23 cellular contexts compared by ENCODE assay signal in the genomic region with DNA sequence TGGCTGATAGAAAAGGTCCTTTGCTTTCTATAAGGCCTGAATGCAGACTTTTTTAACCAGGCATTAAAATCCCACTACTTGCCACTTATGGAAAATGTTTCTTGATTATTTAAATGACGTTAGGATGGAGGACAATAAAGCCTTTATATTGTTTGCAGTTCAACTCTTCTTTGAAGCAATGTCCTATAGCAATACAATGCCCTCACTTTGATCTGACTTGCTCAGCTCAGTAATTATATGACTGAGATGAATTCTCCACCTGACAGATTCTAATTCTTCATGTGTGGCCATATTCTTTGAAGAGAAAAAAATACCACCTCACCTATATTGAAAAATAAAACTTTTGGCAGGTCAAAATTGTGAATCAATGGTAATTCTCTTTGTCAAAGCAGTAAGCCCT.
DNase-seq lines count a peak whose midpoint lies in the region; ATAC-seq and TF ChIP-seq lines count a peak whose summit lies in the region.
"Had no signal": no experiment of that assay in that cellular context is flagged by ENCODE, and none has a peak within 500 bp of the region (broad histone marks: within the 10 kb centered on the region; RNA-seq: fewer than 3 reads in every experiment).

No MANE protein-coding gene starts in this region.

- H3K4me2 ChIP-seq in mesendoderm (ENCODE audit: low read length) = no peak overlapping the region

- no peak overlapping the region for H3K27ac ChIP-seq in mesendoderm (ENCODE audit: low read depth, low read length)
- H3K27ac ChIP-seq: stomach, thyroid gland had no signal

- H4K5ac ChIP-seq in mesendoderm (ENCODE audit: low read length) = no peak overlapping the region

- H3K9me3 Mint-ChIP-seq in activated T-cell treated with anti-CD3 and anti-CD28 coated beads, Interleukin-2, amount 50 U/mL, for 72 hours = no peaks in the 10 kb centered on the region
- no peaks in the 10 kb centered on the region for H3K9me3 Mint-ChIP-seq in HFFc6
- no peaks in the 10 kb centered on the region for H3K9me3 Mint-ChIP-seq in activated naive CD8-positive, alpha-beta T cell treated with anti-CD3 and anti-CD28 coated beads, Interleukin-2, amount 50 U/mL, for 24 hours
- H3K9me3 Mint-ChIP-seq: activated T-helper 1 cell treated with anti-CD3 and anti-CD28 coated beads, Interleukin-12 subunit alpha, Interleukin-12 subunit beta, Interleukin-2, Interleukin-4 antibody, amounts not matched to agents 30 ng/mL and 10 ng/mL and 1 ng/mL, durations not matched to agents 14 hours and 24 hours and 36 hours; naive B cell had no signal

- H3K27me3 Mint-ChIP-seq in activated T-cell treated with anti-CD3 and anti-CD28 coated beads, Interleukin-2, amount 50 U/mL, for 72 hours (ENCODE audit: low read depth) = no peaks in the 10 kb centered on the region
- no peaks in the 10 kb centered on the region for H3K27me3 Mint-ChIP-seq in HFFc6 (ENCODE audit: insufficient read depth)
- H3K27me3 Mint-ChIP-seq in activated naive CD8-positive, alpha-beta T cell treated with anti-CD3 and anti-CD28 coated beads, Interleukin-2, amount 50 U/mL, for 24 hours = no peaks in the 10 kb centered on the region
- H3K27me3 Mint-ChIP-seq: B cell, naive B cell had no signal

- no peak overlapping the region for H3K56ac ChIP-seq in mesendoderm (ENCODE audit: low read length)

- H3K36me3 Mint-ChIP-seq in activated T-cell treated with anti-CD3 and anti-CD28 coated beads, Interleukin-2, amount 50 U/mL, for 72 hours (ENCODE audit: insufficient read depth in 2 of 2) = peaks cover 1 to 12% of the 10 kb centered on the region in 2 donors
- H3K36me3 Mint-ChIP-seq in HFFc6 (ENCODE audit: low read depth) = peaks cover 8% of the 10 kb centered on the region
- H3K36me3 Mint-ChIP-seq in activated naive CD8-positive, alpha-beta T cell treated with anti-CD3 and anti-CD28 coated beads, Interleukin-2, amount 50 U/mL, for 24 hours (ENCODE audit: low read depth) = peaks cover 5% of the 10 kb centered on the region

- no peak overlapping the region for H3K9ac ChIP-seq in mesendoderm (ENCODE audit: low read length)

- no peak overlapping the region for H3K18ac ChIP-seq in mesendoderm (ENCODE audit: low read length)

- no peak overlapping the region for H2BK5ac ChIP-seq in mesendoderm (ENCODE audit: low read length)

- no peak overlapping the region for H3K4ac ChIP-seq in mesendoderm (ENCODE audit: low read depth, low read length)

- H3K4me3 Mint-ChIP-seq in activated T-cell treated with anti-CD3 and anti-CD28 coated beads, Interleukin-2, amount 50 U/mL, for 72 hours = peak overlapping the region in 1 of 2 donors; percentile 24
- H3K4me3 Mint-ChIP-seq in HFFc6 = no peak overlapping the region
- H3K4me3 Mint-ChIP-seq in activated naive CD8-positive, alpha-beta T cell treated with anti-CD3 and anti-CD28 coated beads, Interleukin-2, amount 50 U/mL, for 24 hours = no peak overlapping the region
- H3K4me3 Mint-ChIP-seq: activated T-helper 1 cell treated with anti-CD3 and anti-CD28 coated beads, Interleukin-12 subunit alpha, Interleukin-12 subunit beta, Interleukin-2, Interleukin-4 antibody, amounts not matched to agents 30 ng/mL and 10 ng/mL and 1 ng/mL, durations not matched to agents 14 hours and 24 hours and 36 hours; B cell; naive B cell; T-helper 1 cell treated with Interleukin-12 subunit alpha and Interleukin-12 subunit beta and Interleukin-4 antibody, amounts not matched to agents 30 μg/mL and 1 μg/mL, for 36 hours had no signal

- H3K36me3 ChIP-seq in mesendoderm (ENCODE audit: control insufficient read depth, insufficient read depth, low read length) = no peaks in the 10 kb centered on the region
- H3K36me3 ChIP-seq: stomach, thyroid gland had no signal

- H3K79me1 ChIP-seq in mesendoderm (ENCODE audit: low read length) = no peaks in the 10 kb centered on the region

- peak; percentile 44 to 50 for ATAC-seq in activated T-cell treated with anti-CD3 and anti-CD28 coated beads, Interleukin-2, amount 50 U/mL, for 72 hours (replicated peaks in 1 of 2)
- no peak for ATAC-seq in activated naive CD8-positive, alpha-beta T cell treated with anti-CD3 and anti-CD28 coated beads, Interleukin-2, amount 50 U/mL, for 24 hours

- peaks cover 44% of the 10 kb centered on the region for H3K4me1 Mint-ChIP-seq in activated T-cell treated with anti-CD3 and anti-CD28 coated beads, Interleukin-2, amount 50 U/mL, for 72 hours (ENCODE audit: low read depth)
- H3K4me1 Mint-ChIP-seq in HFFc6 (ENCODE audit: low read depth) = peaks cover 65% of the 10 kb centered on the region
- peaks cover 51% of the 10 kb centered on the region for H3K4me1 Mint-ChIP-seq in activated naive CD8-positive, alpha-beta T cell treated with anti-CD3 and anti-CD28 coated beads, Interleukin-2, amount 50 U/mL, for 24 hours

- H3K23ac ChIP-seq in mesendoderm (ENCODE audit: low read length) = no peak overlapping the region

- no peaks in the 10 kb centered on the region for H3K4me1 ChIP-seq in mesendoderm (ENCODE audit: control insufficient read depth, low read depth, low read length)

- no peak overlapping the region for H3K4me3 ChIP-seq in mesendoderm (ENCODE audit: low read length)
- H3K4me3 ChIP-seq: skin epidermis, stomach, thyroid gland had no signal

- no CpG with 5 or more reads among the region's 1 CpG for WGBS in mesendoderm (ENCODE audit: extremely low coverage, insufficient coverage, low lambda C conversion rate)

- no peak overlapping the region for H2AK5ac ChIP-seq in mesendoderm (ENCODE audit: low read length)

- no peak overlapping the region for H2BK15ac ChIP-seq in mesendoderm (replicated peaks; ENCODE audit: low read depth)

- H2BK120ac ChIP-seq in mesendoderm (ENCODE audit: low read depth, low read length) = no peak overlapping the region

- no peaks in the 10 kb centered on the region for H3K79me2 ChIP-seq in mesendoderm (ENCODE audit: control insufficient read depth, insufficient read depth, low read length)

- no peak for DNase-seq in activated T-cell treated with anti-CD3 and anti-CD28 coated beads, Interleukin-2, amount 50 U/mL, for 72 hours
- DNase-seq in activated T-cell treated with anti-CD3 and anti-CD28 coated beads, Interleukin-2, amount 50 U/mL, for 48 hours = no peak
- DNase-seq in HFFc6 = no peak
- DNase-seq in activated naive CD8-positive, alpha-beta T cell treated with anti-CD3 and anti-CD28 coated beads, Interleukin-2, amount 50 U/mL, for 24 hours = no peak
- peak; percentile 71 for DNase-seq in pons (ENCODE audit: low spot score)
- no peak for DNase-seq in DMS79 treated with DMSO at 0.1 percent for 48 hours (lab: John Stamatoyannopoulos, UW)
- DNase-seq in CD1c-positive myeloid dendritic cell (ENCODE audit: extremely low spot score) = no peak
- DNase-seq in mesendoderm = no peak
- DNase-seq: Caco-2, cerebellar nuclear complex, DND-41, H7, IMR-90, naive B cell, NCI-H187 treated with DMSO at 0.1 percent for 48 hours, occipital lobe, SIG-M5, stomach, thyroid gland had no signal

- H3K27me3 ChIP-seq in mesendoderm (ENCODE audit: insufficient read depth, low read length, poor library complexity) = no peaks in the 10 kb centered on the region
- H3K27me3 ChIP-seq: stomach, thyroid gland had no signal

- H3K27ac Mint-ChIP-seq in activated T-cell treated with anti-CD3 and anti-CD28 coated beads, Interleukin-2, amount 50 U/mL, for 72 hours = peak overlapping the region; percentile 66
- H3K27ac Mint-ChIP-seq in HFFc6 = peak overlapping the region; percentile 74
- peak overlapping the region; percentile 17 for H3K27ac Mint-ChIP-seq in activated naive CD8-positive, alpha-beta T cell treated with anti-CD3 and anti-CD28 coated beads, Interleukin-2, amount 50 U/mL, for 24 hours
- H3K27ac Mint-ChIP-seq: activated T-helper 1 cell treated with anti-CD3 and anti-CD28 coated beads, Interleukin-12 subunit alpha, Interleukin-12 subunit beta, Interleukin-2, Interleukin-4 antibody, amounts not matched to agents 30 ng/mL and 10 ng/mL and 1 ng/mL, durations not matched to agents 14 hours and 24 hours and 36 hours; B cell; T-helper 1 cell treated with Interleukin-12 subunit alpha and Interleukin-12 subunit beta and Interleukin-4 antibody, amounts not matched to agents 30 μg/mL and 1 μg/mL, for 36 hours had no signal

- TF ChIP-seq CTCF in HFFc6 (IDR thresholded peaks at IDR 0.05) = no peak

- H4K8ac ChIP-seq in mesendoderm (ENCODE audit: low read depth, low read length) = no peak overlapping the region

Comparison
In these comparisons a context has a peak if more than half of its experiments do, and no peak if none do; other contexts are left out.
1. H3K27ac Mint-ChIP-seq: peak in every context shown above with its lines; median percentile 74 in HFFc6; 66 in activated T-cell treated with anti-CD3 and anti-CD28 coated beads, Interleukin-2, amount 50 U/mL, for 72 hours; 17 in activated naive CD8-positive, alpha-beta T cell treated with anti-CD3 and anti-CD28 coated beads, Interleukin-2, amount 50 U/mL, for 24 hours.